18 cellular contexts compared by ENCODE assay signal in the genomic region with DNA sequence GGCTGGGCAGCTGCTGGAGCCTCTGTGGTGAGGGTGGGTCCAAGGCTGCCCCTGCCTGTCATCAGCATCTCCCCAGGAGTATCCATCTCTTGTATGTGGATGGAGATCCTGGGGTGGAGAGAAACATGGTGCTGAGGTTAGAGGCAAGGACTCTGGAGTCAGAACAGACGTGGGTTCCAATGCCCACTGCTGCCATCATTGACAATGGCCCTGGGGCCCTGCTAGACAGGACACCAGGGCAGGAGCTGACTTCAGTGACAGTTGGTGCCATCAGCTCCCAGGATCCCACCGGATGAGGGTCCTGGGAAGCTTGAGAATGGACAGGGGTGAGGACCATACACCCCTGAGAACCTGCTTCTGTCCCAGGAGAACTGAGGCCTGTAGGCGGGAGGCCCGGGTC. TPM values are rescaled to one million over a fixed set of nuclear protein-coding genes. Genes with fewer than 3 reads are reported as not detected.
DNase-seq lines count a peak whose midpoint lies in the region; ATAC-seq, FAIRE-seq and TF ChIP-seq lines count a peak whose summit lies in the region.
"Had no signal": no experiment of that assay in that cellular context is flagged by ENCODE, and none has a peak within 500 bp of the region (broad histone marks: within the 10 kb centered on the region; RNA-seq: fewer than 3 reads in every experiment).

No MANE protein-coding gene starts in this region.

- H3K27me3 ChIP-seq in heart left ventricle = no peaks in the 10 kb centered on the region
- peaks cover 3 to 44% of the 10 kb centered on the region in 2 experiments; a peak in 3 of 5 replicates for H3K27me3 ChIP-seq in HepG2 (ENCODE audit: control insufficient read depth in 1 of 2, insufficient read depth in 2 of 2, low read length in 2 of 2)
- H3K27me3 ChIP-seq in right lobe of liver = no peaks in the 10 kb centered on the region
- H3K27me3 ChIP-seq in neuronal stem cell (ENCODE audit: control insufficient read depth in 3 of 3, insufficient read depth in 3 of 3, low read depth in 1 of 3, low read length in 3 of 3) = peaks cover 0 to 10% (median 0%) of the 10 kb centered on the region in 3 experiments

- H3K79me1 ChIP-seq in neuronal stem cell (ENCODE audit: low read depth, low read length) = no peaks in the 10 kb centered on the region

- H2AK5ac ChIP-seq in neuronal stem cell (ENCODE audit: low read depth, low read length) = no peak overlapping the region

- CTCF ChIA-PET in HepG2 (lab: Yijun Ruan, JAX; ENCODE audit: low intra/inter-chr PET ratio, low total read pairs) = no interaction called here

- H2BK120ac ChIP-seq in neuronal stem cell (ENCODE audit: low read depth, low read length) = no peak overlapping the region

- TF ChIP-seq CTCF in heart left ventricle (IDR thresholded peaks at IDR 0.05) (no peak), HepG2 (CRISPR knock-in tag; IDR thresholded peaks at IDR 0.05) (no peak), right lobe of liver (IDR thresholded peaks at IDR 0.05) (no peak)

- POLR2A ChIA-PET in HepG2 (lab: Yijun Ruan, JAX) = no interaction called here

- no peak for FAIRE-seq in HepG2 (lab: Jason Lieb, UNC)
- FAIRE-seq: D721Med, G401.6, GM12891, GM19239, H1, HTR-8/SVneo had no signal

- in situ Hi-C loops in HepG2 (cut with HindIII; ENCODE audit: extremely low pct_ligation_motif_present, low pct_unique_long_range_greater_than_20kb) = no loop called here

- H3K4ac ChIP-seq in neuronal stem cell (ENCODE audit: low read length) = no peak overlapping the region

- no peak overlapping the region for H3K4me3 ChIP-seq in heart left ventricle
- no peak overlapping the region; a peak in 1 of 6 replicates for H3K4me3 ChIP-seq in HepG2 (replicated peaks in 1 of 3; ENCODE audit: insufficient read depth in 1 of 3, low read depth in 2 of 3, low read length in 3 of 3)
- no peak overlapping the region for H3K4me3 ChIP-seq in right lobe of liver
- H3K4me3 ChIP-seq in neuronal stem cell (ENCODE audit: low read length in 2 of 2) = no peak overlapping the region

- no peak overlapping the region for H4K8ac ChIP-seq in neuronal stem cell (ENCODE audit: low read depth, low read length)

- H3K9me3 ChIP-seq in heart left ventricle = no peaks in the 10 kb centered on the region
- no peaks in the 10 kb centered on the region for H3K9me3 ChIP-seq in HepG2 (ENCODE audit: low read length)
- H3K9me3 ChIP-seq in right lobe of liver = no peaks in the 10 kb centered on the region
- H3K9me3 ChIP-seq in neuronal stem cell (replicated peaks in 1 of 2; ENCODE audit: control insufficient read depth in 2 of 2, insufficient read depth in 1 of 2, low read depth in 1 of 2, low read length in 2 of 2) = no peaks in the 10 kb centered on the region
- H3K9me3 ChIP-seq: Caco-2 had no signal

- H4K20me1 ChIP-seq in HepG2 (ENCODE audit: insufficient read depth, low read length) = no peaks in the 10 kb centered on the region

- TF ChIP-seq RAD21 in HepG2 (CRISPR knock-in tag; IDR thresholded peaks at IDR 0.05) = no peak

- H2BK15ac ChIP-seq in neuronal stem cell (ENCODE audit: low read length) = no peak overlapping the region

- BruUV-seq in HepG2 (replicated peaks; lab: Mats Ljungman, UMichigan) = no TSS peak

- peaks cover 0 to 65% (median 24%) of the 10 kb centered on the region in 12 donors for H3K4me1 ChIP-seq in heart left ventricle
- H3K4me1 ChIP-seq in HepG2 (ENCODE audit: insufficient read depth, low read length) = no peaks in the 10 kb centered on the region
- H3K4me1 ChIP-seq in right lobe of liver = no peaks in the 10 kb centered on the region
- H3K4me1 ChIP-seq in neuronal stem cell (ENCODE audit: control insufficient read depth in 2 of 2, insufficient read depth in 1 of 2, low read depth in 1 of 2, low read length in 2 of 2) = no peaks in the 10 kb centered on the region
- H3K4me1 ChIP-seq: Caco-2 had no signal

- no peak overlapping the region for H2BK5ac ChIP-seq in neuronal stem cell (ENCODE audit: low read length)

- no peak overlapping the region for H2AFZ ChIP-seq in HepG2 (ENCODE audit: low read length)
- no peak overlapping the region for H2AFZ ChIP-seq in neuronal stem cell (ENCODE audit: low read length)

- peak overlapping the region in 11 of 12 donors; percentile 11 to 85 (median 64) for H3K27ac ChIP-seq in heart left ventricle
- no peak overlapping the region for H3K27ac ChIP-seq in HepG2 (ENCODE audit: extremely low read length, insufficient read depth, low read length)
- no peak overlapping the region for H3K27ac ChIP-seq in right lobe of liver
- H3K27ac ChIP-seq in neuronal stem cell (replicated peaks; ENCODE audit: low read length) = no peak overlapping the region
- H3K27ac ChIP-seq: C4-2B had no signal

- H2BK12ac ChIP-seq in neuronal stem cell (ENCODE audit: low read length) = no peak overlapping the region

- H3K4me2 ChIP-seq in HepG2 (ENCODE audit: low read depth, low read length) (no peak overlapping the region), neuronal stem cell (ENCODE audit: insufficient read depth, low read length, poor library complexity, severe bottlenecking) (no peak overlapping the region)

- H3K36me3 ChIP-seq in heart left ventricle (peaks cover 0 to 63% (median 5%) of the 10 kb centered on the region in 9 donors), HepG2 (replicated peaks in 1 of 2; ENCODE audit: control insufficient read depth in 1 of 2, insufficient read depth in 2 of 2, low read length in 2 of 2) (no peaks in the 10 kb centered on the region), right lobe of liver (no peaks in the 10 kb centered on the region), neuronal stem cell (replicated peaks in 1 of 2; ENCODE audit: control insufficient read depth in 2 of 2, insufficient read depth in 2 of 2, low read length in 2 of 2) (no peaks in the 10 kb centered on the region)

- TF ChIP-seq POLR2A in heart left ventricle (IDR thresholded peaks at IDR 0.05) = no peak
- no peak for TF ChIP-seq POLR2A in HepG2 (IDR thresholded peaks at IDR 0.05; ENCODE audit: insufficient read depth in 1 of 2, low read depth in 2 of 2, low read length in 2 of 2)
- no peak for TF ChIP-seq POLR2A in right lobe of liver (IDR thresholded peaks at IDR 0.05)

- no peak overlapping the region for H3K18ac ChIP-seq in neuronal stem cell (ENCODE audit: low read length)

- H3K9ac ChIP-seq in HepG2 (ENCODE audit: insufficient read depth, low read depth, low read length) (no peak overlapping the region), neuronal stem cell (ENCODE audit: low read depth, low read length, poor library complexity) (peak overlapping the region; percentile 30)

- intact Hi-C loops in heart left ventricle (cut with DNase I) (no loop called here), left ventricle myocardium superior (cut with micrococcal nuclease) (no loop called here), HepG2 (cut with micrococcal nuclease; ENCODE audit: unreplicated experiment) (no loop called here), right lobe of liver (cut with DNase I) (no loop called here)

- H3K23ac ChIP-seq in neuronal stem cell (ENCODE audit: low read depth, low read length, poor library complexity) = peak overlapping the region; percentile 5

- H3K14ac ChIP-seq in neuronal stem cell (ENCODE audit: low read length) = no peak overlapping the region

- no peak overlapping the region for H4K91ac ChIP-seq in neuronal stem cell (ENCODE audit: low read depth, low read length, poor library complexity)

- no peaks in the 10 kb centered on the region for H3K79me2 ChIP-seq in HepG2 (ENCODE audit: insufficient read depth, low read length)

- 63 to 85% (median 75%) methylated on average over 4 of the region's 4 CpGs for WGBS in heart left ventricle, 4 donors
- whole genome bisulfite sequencing in HepG2 (ENCODE audit: low lambda C conversion rate) = 36% methylated on average over 3 of the region's 4 CpGs
- WGBS in right lobe of liver (ENCODE audit: insufficient coverage, low coverage, low lambda C conversion rate, missing lambda C conversion rate) = 100% methylated on average over 1 of the region's 4 CpGs
- no CpG with 5 or more reads among the region's 4 CpGs for WGBS in neuronal stem cell (ENCODE audit: extremely low coverage in 2 of 2, insufficient read length in 2 of 2, insufficient replicate concordance in 1 of 2), 2 donors

- DNase-seq in heart left ventricle (no peak), left ventricle myocardium superior (no peak), HepG2 (ENCODE audit: low spot score) (no peak), right lobe of liver (no peak), neuronal stem cell (ENCODE audit: low spot score) (no peak), middle frontal gyrus (ENCODE audit: extremely low spot score, low spot score) (no peak), medulla oblongata (ENCODE audit: extremely low spot score) (no peak)
- DNase-seq: 8988T; Caco-2; CD4-positive, alpha-beta T cell; H9 had no signal

- no peak for ATAC-seq in heart left ventricle
- no peak for ATAC-seq in left ventricle myocardium superior
- ATAC-seq in HepG2 = no peak; the same call in 2 of the 3 replicates
- no peak for ATAC-seq in right lobe of liver

- TF ChIP-seq EP300 in HepG2 (IDR thresholded peaks at IDR 0.05; ENCODE audit: low read depth in 2 of 2, low read length in 2 of 2) (no peak), HepG2 (CRISPR knock-in tag; IDR thresholded peaks at IDR 0.05; ENCODE audit: borderline replicate concordance) (no peak)

RNA-seq across cellular contexts. Expression of gene MYLK3, which starts 15.6 kb away (rescaled TPM):
- total RNA-seq in heart left ventricle (100 to 1,000 TPM; 169 to 374 (median 257) TPM), left ventricle myocardium superior (274 TPM), HepG2 (2016; rRNA removed; fragmentation: Illumina TruSeq; extraction: Trizol) (0.13 and 0.18 TPM in 2 replicates), right lobe of liver (under 1 TPM; 0.06 to 0.44 (median 0.23) TPM)
- polyA plus RNA-seq in heart left ventricle (100 to 1,000 TPM in 1 of 2 donors, 10 to 100 TPM in 1; 76.4 to 133 TPM), HepG2 (2011; rRNA removed) (0.04 TPM in 2 replicates)
- not detected in 2 replicates for total RNA-seq in HepG2 (2016; cell fraction: cytosol; rRNA removed; fragmentation: Illumina TruSeq; extraction: Trizol; ENCODE audit: low read depth)
- total RNA-seq in HepG2 (2016; cell fraction: insoluble cytoplasmic fraction; rRNA removed; fragmentation: Illumina TruSeq; extraction: Trizol) = 0.11 and 0.27 TPM in 2 replicates
- total RNA-seq in HepG2 (2016; cell fraction: membrane; rRNA removed; fragmentation: Illumina TruSeq; extraction: Trizol) = 0.03 and 0.19 TPM in 2 replicates
- total RNA-seq in HepG2 (2016; cell fraction: nucleus; rRNA removed; fragmentation: Illumina TruSeq; extraction: Trizol) = 0.44 and 0.47 TPM in 2 replicates
- 0.01 and 0.05 TPM in 2 replicates for polyA plus RNA-seq in HepG2 (2011; cell fraction: cytosol; rRNA removed)
- 0.07 and 0.08 TPM in 2 replicates for polyA plus RNA-seq in HepG2 (2011; cell fraction: nucleus; rRNA removed)
- 0.01 and 0.11 TPM in 2 replicates for polyA plus RNA-seq in HepG2 (2012)
- 0.01 TPM in 1 of 2 replicates, not detected in the other for polyA plus RNA-seq in HepG2 (2016; cell fraction: cytosol; fragmentation: Illumina TruSeq; extraction: Trizol; ENCODE audit: low read depth)
- 0.04 and 0.07 TPM in 2 replicates for polyA plus RNA-seq in HepG2 (2016; cell fraction: insoluble cytoplasmic fraction; fragmentation: Illumina TruSeq; extraction: Trizol; ENCODE audit: low read depth)
- polyA plus RNA-seq in HepG2 (2016; cell fraction: membrane; fragmentation: Illumina TruSeq; extraction: Trizol; ENCODE audit: low read depth) = 0.15 TPM in 1 of 2 replicates, not detected in the other
- polyA plus RNA-seq in HepG2 (2016; cell fraction: nucleus; fragmentation: Illumina TruSeq; extraction: Trizol; ENCODE audit: insufficient read depth, low read depth) = not detected in 2 replicates
- 1.0 and 2.2 TPM in 2 replicates for polyA minus RNA-seq in HepG2 (2011; rRNA and poly(A)+ RNA removed; ENCODE audit: low replicate concordance)
- not detected in 2 replicates for polyA minus RNA-seq in HepG2 (2011; cell fraction: cytosol; rRNA and poly(A)+ RNA removed)
- 0.99 and 1.0 TPM in 2 replicates for polyA minus RNA-seq in HepG2 (2011; cell fraction: nucleus; rRNA and poly(A)+ RNA removed)
- polyA plus RNA-seq in neuronal stem cell (2013, experiment 1 of 2) = 0.10 TPM
- 0.11 TPM for polyA plus RNA-seq in neuronal stem cell (2013, experiment 2 of 2)

RNA-seq across cellular contexts. Expression of gene ORC6, which starts 43.1 kb away (rescaled TPM):
- total RNA-seq in heart left ventricle = 1 to 10 TPM; 1.3 to 4.3 (median 2.5) TPM
- 1 to 10 TPM; 1.4 to 3.2 TPM for polyA plus RNA-seq in heart left ventricle
- total RNA-seq in left ventricle myocardium superior = 1.3 TPM
- 57.3 and 69.8 TPM in 2 replicates for total RNA-seq in HepG2 (2016; rRNA removed; fragmentation: Illumina TruSeq; extraction: Trizol)
- total RNA-seq in HepG2 (2016; cell fraction: cytosol; rRNA removed; fragmentation: Illumina TruSeq; extraction: Trizol; ENCODE audit: low read depth) = 18.7 and 20.4 TPM in 2 replicates
- total RNA-seq in HepG2 (2016; cell fraction: insoluble cytoplasmic fraction; rRNA removed; fragmentation: Illumina TruSeq; extraction: Trizol) = 62.2 and 74.8 TPM in 2 replicates
- 36.9 and 38.7 TPM in 2 replicates for total RNA-seq in HepG2 (2016; cell fraction: membrane; rRNA removed; fragmentation: Illumina TruSeq; extraction: Trizol)
- total RNA-seq in HepG2 (2016; cell fraction: nucleus; rRNA removed; fragmentation: Illumina TruSeq; extraction: Trizol) = 60.3 and 79.3 TPM in 2 replicates
- polyA plus RNA-seq in HepG2 (2011; rRNA removed) = 22.9 and 34.2 TPM in 2 replicates
- 15.1 and 17.5 TPM in 2 replicates for polyA plus RNA-seq in HepG2 (2011; cell fraction: cytosol; rRNA removed)
- polyA plus RNA-seq in HepG2 (2011; cell fraction: nucleus; rRNA removed) = 19.4 and 21.6 TPM in 2 replicates
- 14.8 and 25.0 TPM in 2 replicates for polyA plus RNA-seq in HepG2 (2012)
- polyA plus RNA-seq in HepG2 (2016; cell fraction: cytosol; fragmentation: Illumina TruSeq; extraction: Trizol; ENCODE audit: low read depth) = 9.2 and 9.5 TPM in 2 replicates
- 52.3 and 58.4 TPM in 2 replicates for polyA plus RNA-seq in HepG2 (2016; cell fraction: insoluble cytoplasmic fraction; fragmentation: Illumina TruSeq; extraction: Trizol; ENCODE audit: low read depth)
- 16.8 and 18.0 TPM in 2 replicates for polyA plus RNA-seq in HepG2 (2016; cell fraction: membrane; fragmentation: Illumina TruSeq; extraction: Trizol; ENCODE audit: low read depth)
- 173 and 174 TPM in 2 replicates for polyA plus RNA-seq in HepG2 (2016; cell fraction: nucleus; fragmentation: Illumina TruSeq; extraction: Trizol; ENCODE audit: insufficient read depth, low read depth)
- polyA minus RNA-seq in HepG2 (2011; rRNA and poly(A)+ RNA removed; ENCODE audit: low replicate concordance) = 10.3 and 14.8 TPM in 2 replicates
- polyA minus RNA-seq in HepG2 (2011; cell fraction: cytosol; rRNA and poly(A)+ RNA removed) = 5.6 and 8.0 TPM in 2 replicates
- polyA minus RNA-seq in HepG2 (2011; cell fraction: nucleus; rRNA and poly(A)+ RNA removed) = 32.9 and 42.1 TPM in 2 replicates
- 1 to 10 TPM in 2 of 6 experiments, under 1 TPM in 4; 0.18 to 4.8 (median 0.76) TPM for total RNA-seq in right lobe of liver
- polyA plus RNA-seq in neuronal stem cell (2013, experiment 1 of 2) = 62.3 TPM
- polyA plus RNA-seq in neuronal stem cell (2013, experiment 2 of 2) = 65.4 TPM

RNA-seq across cellular contexts. Expression of gene VPS35, which starts 43.6 kb away (rescaled TPM):
- total RNA-seq in heart left ventricle (100 to 1,000 TPM in 2 of 9 donors, 10 to 100 TPM in 7; 49.1 to 118 (median 88.7) TPM), left ventricle myocardium superior (89.2 TPM), HepG2 (2016; rRNA removed; fragmentation: Illumina TruSeq; extraction: Trizol) (136 and 197 TPM in 2 replicates), right lobe of liver (10 to 100 TPM; 18.0 to 36.5 (median 28.9) TPM)
- polyA plus RNA-seq in heart left ventricle (10 to 100 TPM; 16.7 to 53.0 TPM), HepG2 (2011; rRNA removed) (26.9 and 30.7 TPM in 2 replicates)
- total RNA-seq in HepG2 (2016; cell fraction: cytosol; rRNA removed; fragmentation: Illumina TruSeq; extraction: Trizol; ENCODE audit: low read depth) = 31.6 and 39.1 TPM in 2 replicates
- 132 and 204 TPM in 2 replicates for total RNA-seq in HepG2 (2016; cell fraction: insoluble cytoplasmic fraction; rRNA removed; fragmentation: Illumina TruSeq; extraction: Trizol)
- 40.5 and 42.9 TPM in 2 replicates for total RNA-seq in HepG2 (2016; cell fraction: membrane; rRNA removed; fragmentation: Illumina TruSeq; extraction: Trizol)
- total RNA-seq in HepG2 (2016; cell fraction: nucleus; rRNA removed; fragmentation: Illumina TruSeq; extraction: Trizol) = 108 and 116 TPM in 2 replicates
- polyA plus RNA-seq in HepG2 (2011; cell fraction: cytosol; rRNA removed) = 14.6 and 21.2 TPM in 2 replicates
- 12.1 and 14.6 TPM in 2 replicates for polyA plus RNA-seq in HepG2 (2011; cell fraction: nucleus; rRNA removed)
- polyA plus RNA-seq in HepG2 (2012) = 95.6 and 104 TPM in 2 replicates
- polyA plus RNA-seq in HepG2 (2016; cell fraction: cytosol; fragmentation: Illumina TruSeq; extraction: Trizol; ENCODE audit: low read depth) = 6.1 and 6.6 TPM in 2 replicates
- 120 and 134 TPM in 2 replicates for polyA plus RNA-seq in HepG2 (2016; cell fraction: insoluble cytoplasmic fraction; fragmentation: Illumina TruSeq; extraction: Trizol; ENCODE audit: low read depth)
- polyA plus RNA-seq in HepG2 (2016; cell fraction: membrane; fragmentation: Illumina TruSeq; extraction: Trizol; ENCODE audit: low read depth) = 14.1 and 15.6 TPM in 2 replicates
- polyA plus RNA-seq in HepG2 (2016; cell fraction: nucleus; fragmentation: Illumina TruSeq; extraction: Trizol; ENCODE audit: insufficient read depth, low read depth) = 58.6 and 58.8 TPM in 2 replicates
- polyA minus RNA-seq in HepG2 (2011; rRNA and poly(A)+ RNA removed; ENCODE audit: low replicate concordance) = 26.4 and 36.7 TPM in 2 replicates
- polyA minus RNA-seq in HepG2 (2011; cell fraction: cytosol; rRNA and poly(A)+ RNA removed) = 52.8 and 77.3 TPM in 2 replicates
- polyA minus RNA-seq in HepG2 (2011; cell fraction: nucleus; rRNA and poly(A)+ RNA removed) = 140 and 161 TPM in 2 replicates
- polyA plus RNA-seq in neuronal stem cell (2013, experiment 1 of 2) = 41.2 TPM
- polyA plus RNA-seq in neuronal stem cell (2013, experiment 2 of 2) = 42.9 TPM

Comparison
In these comparisons a context has a peak if more than half of its experiments do, and no peak if none do; other contexts are left out.
1. H3K27ac ChIP-seq: peak in heart left ventricle (11 of 12); none in HepG2 (single experiment), right lobe of liver (0 of 3) and neuronal stem cell (single experiment).
2. RNA of gene MYLK3, which starts 15.6 kb away (total RNA-seq): 274 TPM in left ventricle myocardium superior (single experiment) and 169 to 374 TPM in heart left ventricle; 0.06 to 0.44 TPM in right lobe of liver and 0.03 to 0.47 TPM in HepG2; every median in the first group is over 100 times any median in the second.